In the genomic region with DNA sequence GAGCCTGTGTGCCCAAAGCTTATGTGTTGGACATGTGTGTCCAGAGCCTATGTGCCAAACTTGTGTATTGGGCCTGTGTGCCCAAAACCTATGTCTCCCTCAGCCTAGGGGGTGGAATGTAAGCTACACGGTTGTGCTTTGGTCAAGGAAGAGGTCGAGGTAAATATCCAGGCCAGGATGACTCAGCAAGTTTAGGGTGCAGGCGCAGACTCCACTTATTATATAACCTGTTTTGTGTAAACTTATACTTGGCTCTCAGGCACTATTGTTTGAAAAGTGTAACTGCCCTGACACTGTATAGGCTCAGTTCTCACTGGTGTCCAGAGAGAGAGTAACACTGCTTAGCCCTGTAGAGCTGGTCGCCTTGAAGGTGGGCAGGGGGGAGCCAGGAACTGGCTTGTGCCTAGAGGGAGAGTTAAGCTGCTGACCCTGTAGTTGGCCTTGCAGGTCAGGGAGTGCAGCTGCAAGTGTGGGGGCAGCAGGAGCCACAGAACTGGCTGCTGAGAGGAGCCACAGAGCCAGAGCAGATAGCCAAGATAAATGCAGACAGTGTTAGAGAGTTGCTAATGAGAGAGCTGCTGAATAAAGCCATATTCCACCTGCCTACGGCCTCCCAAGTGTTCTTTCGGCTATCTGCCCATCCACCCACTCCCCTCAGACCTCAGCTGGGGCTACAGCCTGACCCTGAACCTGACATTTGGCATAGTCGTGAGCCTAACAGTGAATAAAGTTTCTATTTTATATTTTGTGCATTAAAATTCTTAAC, we compare ENCODE assay signal across 1 cellular context.
TF ChIP-seq lines count a peak whose summit lies in the region.

No MANE protein-coding gene starts in this region.

TF ChIP-seq in HepG2, 621 proteins besides CTCF, POLR2A, EP300 and RAD21 (continued from another document):
- TF ChIP-seq ZNF18 (CRISPR knock-in tag; IDR thresholded peaks at IDR 0.05; ENCODE audit: insufficient replicate concordance) (peak; percentile 84), NR2F6 (IDR thresholded peaks at IDR 0.05) (no peak), NR2F6 (CRISPR knock-in tag; IDR thresholded peaks at IDR 0.05) (peak; percentile 21; the same call in 1 of the 2 replicates), FOXK2 (IDR thresholded peaks at IDR 0.05) (no peak), RCOR2 (CRISPR knock-in tag; IDR thresholded peaks at IDR 0.05) (no peak), CENPBD1 (CRISPR knock-in tag; IDR thresholded peaks at IDR 0.05; ENCODE audit: borderline replicate concordance, low read depth) (no peak), TEAD3 (CRISPR knock-in tag; optimal IDR thresholded peaks at IDR 0.05; ENCODE audit: borderline replicate concordance) (peak; percentile 59), POGZ (CRISPR knock-in tag; IDR thresholded peaks at IDR 0.05) (0 out of 2 replicates have a peak, but pooled peaks have one; percentile 24), ERF (CRISPR knock-in tag; IDR thresholded peaks at IDR 0.05) (no peak), ARNT2 (CRISPR knock-in tag; IDR thresholded peaks at IDR 0.05; ENCODE audit: low read depth) (no peak), MAFK (conservative IDR thresholded peaks at IDR 0.05 in 1 of 2, IDR thresholded peaks at IDR 0.05 in 1 of 2; ENCODE audit: low read length in 2 of 2) (peak; percentile 81 to 92), CAMTA2 (CRISPR knock-in tag; IDR thresholded peaks at IDR 0.05; ENCODE audit: borderline replicate concordance) (no peak), ZNF296 (CRISPR knock-in tag; conservative IDR thresholded peaks at IDR 0.05) (no peak), FOSL2 (CRISPR knock-in tag; IDR thresholded peaks at IDR 0.05) (peak; percentile 63), ZNF205 (CRISPR knock-in tag; IDR thresholded peaks at IDR 0.05) (peak; percentile 81; the same call in 1 of the 2 replicates), SP2 (CRISPR knock-in tag; IDR thresholded peaks at IDR 0.05) (no peak), ZSCAN9 (CRISPR knock-in tag; IDR thresholded peaks at IDR 0.05; ENCODE audit: borderline replicate concordance) (no peak), HINFP (CRISPR knock-in tag; IDR thresholded peaks at IDR 0.05; ENCODE audit: low read depth) (no peak), GABPA (IDR thresholded peaks at IDR 0.05; ENCODE audit: low read depth, low read length) (no peak), GABPA (CRISPR knock-in tag; IDR thresholded peaks at IDR 0.05; ENCODE audit: low read depth) (no peak), ARID5B (CRISPR knock-in tag; IDR thresholded peaks at IDR 0.05) (peak; percentile 24; the same call in 1 of the 2 replicates), CBX1 (IDR thresholded peaks at IDR 0.05; ENCODE audit: low read depth) (no peak), ZNF564 (CRISPR knock-in tag; IDR thresholded peaks at IDR 0.05) (no peak), THAP11 (CRISPR knock-in tag; IDR thresholded peaks at IDR 0.05) (no peak), SOX5 (CRISPR knock-in tag; IDR thresholded peaks at IDR 0.05; ENCODE audit: borderline replicate concordance) (peak; percentile 27; the same call in 1 of the 2 replicates), ISL2 (CRISPR knock-in tag; IDR thresholded peaks at IDR 0.05) (no peak), AFF4 (CRISPR knock-in tag; IDR thresholded peaks at IDR 0.05) (no peak), ESRRA (CRISPR knock-in tag; IDR thresholded peaks at IDR 0.05; ENCODE audit: low read depth) (no peak), MAFG (CRISPR knock-in tag; IDR thresholded peaks at IDR 0.05) (peak; percentile 86), MIER3 (CRISPR knock-in tag; IDR thresholded peaks at IDR 0.05; ENCODE audit: borderline replicate concordance) (no peak), ZNF607 (CRISPR knock-in tag; IDR thresholded peaks at IDR 0.05; ENCODE audit: borderline replicate concordance) (no peak), NFE2 (CRISPR knock-in tag; IDR thresholded peaks at IDR 0.05) (peak; percentile 14; the same call in 1 of the 2 replicates), NFIB (CRISPR knock-in tag; IDR thresholded peaks at IDR 0.05; ENCODE audit: borderline replicate concordance) (no peak), ZNF275 (CRISPR knock-in tag; IDR thresholded peaks at IDR 0.05; ENCODE audit: borderline replicate concordance) (no peak), MAFF (IDR thresholded peaks at IDR 0.05; ENCODE audit: low read depth, low read length) (peak; percentile 71)
- TF ChIP-seq, protein P1, sequence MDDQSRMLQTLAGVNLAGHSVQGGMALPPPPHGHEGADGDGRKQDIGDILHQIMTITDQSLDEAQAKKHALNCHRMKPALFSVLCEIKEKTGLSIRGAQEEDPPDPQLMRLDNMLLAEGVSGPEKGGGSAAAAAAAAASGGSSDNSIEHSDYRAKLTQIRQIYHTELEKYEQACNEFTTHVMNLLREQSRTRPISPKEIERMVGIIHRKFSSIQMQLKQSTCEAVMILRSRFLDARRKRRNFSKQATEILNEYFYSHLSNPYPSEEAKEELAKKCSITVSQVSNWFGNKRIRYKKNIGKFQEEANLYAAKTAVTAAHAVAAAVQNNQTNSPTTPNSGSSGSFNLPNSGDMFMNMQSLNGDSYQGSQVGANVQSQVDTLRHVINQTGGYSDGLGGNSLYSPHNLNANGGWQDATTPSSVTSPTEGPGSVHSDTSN (CRISPR knock-in tag; IDR thresholded peaks at IDR 0.05; ENCODE audit: borderline replicate concordance), result no peak
